In the genomic region with DNA sequence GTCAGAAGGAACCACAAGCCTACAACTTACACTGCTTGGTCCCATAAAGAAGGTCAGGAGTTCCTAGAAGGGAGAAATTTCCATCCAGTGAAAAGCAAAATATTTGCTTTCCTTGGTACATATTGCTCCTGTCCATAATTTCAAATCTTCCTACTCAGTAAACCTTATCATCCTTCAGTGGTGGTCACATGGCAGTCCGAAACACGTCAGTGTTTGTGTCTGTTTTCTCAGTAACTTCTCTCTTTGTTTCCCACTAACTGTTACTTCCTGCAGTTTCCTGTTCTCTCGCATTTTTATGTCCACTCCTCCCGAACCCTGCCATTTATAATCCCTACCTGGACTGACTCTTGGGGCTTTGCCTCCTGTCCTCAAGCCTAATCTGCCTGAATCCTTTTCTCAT, we compare ENCODE assay signal across 15 cellular contexts.
DNase-seq lines count a peak whose midpoint lies in the region; ATAC-seq and TF ChIP-seq lines count a peak whose summit lies in the region.
"Had no signal": no experiment of that assay in that cellular context is flagged by ENCODE, and none has a peak within 500 bp of the region (broad histone marks: within the 10 kb centered on the region; RNA-seq: fewer than 3 reads in every experiment).

No MANE protein-coding gene starts in this region.

- no peak overlapping the region for H3K4me3 ChIP-seq in right cardiac atrium (ENCODE audit: low read length)
- H3K4me3 ChIP-seq in stomach: no peak overlapping the region
- H3K4me3 ChIP-seq in uterus: no peak overlapping the region

- no peak for TF ChIP-seq CTCF in stomach (IDR thresholded peaks at IDR 0.05)
- no peak for TF ChIP-seq CTCF in uterus (IDR thresholded peaks at IDR 0.05)

- TF ChIP-seq POLR2A in stomach (IDR thresholded peaks at IDR 0.05): no peak
- no peak for TF ChIP-seq POLR2A in uterus (IDR thresholded peaks at IDR 0.05)

- ATAC-seq in right cardiac atrium (peak; percentile 40 to 77), HG03159 (IDR thresholded peaks at IDR 0.05; ENCODE audit: unreplicated experiment) (no peak)
- ATAC-seq: foreskin keratinocyte, HCT116, Panc1 had no signal

- no peaks in the 10 kb centered on the region for H3K9me3 Mint-ChIP-seq in T-helper 1 cell treated with Interleukin-12 subunit alpha and Interleukin-12 subunit beta and Interleukin-4 antibody, amounts not matched to agents 30 μg/mL and 1 μg/mL, for 36 hours
- no peaks in the 10 kb centered on the region for H3K9me3 Mint-ChIP-seq in activated T-helper 2 cell treated with anti-CD3 and anti-CD28 coated beads, Interferon-gamma antibody, Interleukin-2, Interleukin-4, amounts not matched to agents 10 μg/mL and 5 μg/mL and 100 μg/mL, durations not matched to agents 14 hours and 24 hours and 36 hours
- H3K9me3 Mint-ChIP-seq: central memory CD8-positive, alpha-beta T cell had no signal

- peak overlapping the region; percentile 67 for H3K4me3 Mint-ChIP-seq in T-helper 1 cell treated with Interleukin-12 subunit alpha and Interleukin-12 subunit beta and Interleukin-4 antibody, amounts not matched to agents 30 μg/mL and 1 μg/mL, for 36 hours
- H3K4me3 Mint-ChIP-seq in activated T-helper 2 cell treated with anti-CD3 and anti-CD28 coated beads, Interferon-gamma antibody, Interleukin-2, Interleukin-4, amounts not matched to agents 10 μg/mL and 5 μg/mL and 100 μg/mL, durations not matched to agents 14 hours and 24 hours and 36 hours (ENCODE audit: low read depth): peak overlapping the region; percentile 53
- H3K4me3 Mint-ChIP-seq: central memory CD8-positive, alpha-beta T cell had no signal

- 27% methylated on average over 4 of the region's 4 CpGs for WGBS in right cardiac atrium
- WGBS in stomach, 5 donors: 33 to 50% (median 42%) methylated on average over 4 of the region's 4 CpGs

- DNase-seq in T-helper 1 cell (no peak), right cardiac atrium (no peak), stomach (no peak), amygdala (lab: John Stamatoyannopoulos, UW) (no peak), uterus (no peak)
- no peak for DNase-seq in activated T-helper 2 cell treated with anti-CD3 and anti-CD28 coated beads, Interferon-gamma antibody, Interleukin-2, Interleukin-4, amounts not matched to agents 10 μg/mL and 5 μg/mL and 100 μg/mL, durations not matched to agents 14 hours and 24 hours and 36 hours (ENCODE audit: low spot score)
- DNase-seq: DMS 273 treated with DMSO at 0.1 percent for 48 hours; foreskin keratinocyte; stimulated activated CD4-positive, alpha-beta T cell treated with anti-CD3 and anti-CD28 coated beads, Interleukin-2, amount 100 ng/mL, for 24 hours; stimulated activated naive CD4-positive, alpha-beta T cell treated with Interleukin-2 at 50 U/mL for 16 hours had no signal

- no peak for TF ChIP-seq EP300 in stomach (IDR thresholded peaks at IDR 0.05)

- H3K27me3 ChIP-seq in right cardiac atrium (ENCODE audit: control insufficient read depth, insufficient read depth) (no peaks in the 10 kb centered on the region), stomach (no peaks in the 10 kb centered on the region), uterus (no peaks in the 10 kb centered on the region)
- H3K27me3 ChIP-seq: foreskin keratinocyte had no signal

- peaks cover 46% of the 10 kb centered on the region for H3K4me1 Mint-ChIP-seq in T-helper 1 cell treated with Interleukin-12 subunit alpha and Interleukin-12 subunit beta and Interleukin-4 antibody, amounts not matched to agents 30 μg/mL and 1 μg/mL, for 36 hours (ENCODE audit: low read depth)
- peaks cover 35% of the 10 kb centered on the region for H3K4me1 Mint-ChIP-seq in activated T-helper 2 cell treated with anti-CD3 and anti-CD28 coated beads, Interferon-gamma antibody, Interleukin-2, Interleukin-4, amounts not matched to agents 10 μg/mL and 5 μg/mL and 100 μg/mL, durations not matched to agents 14 hours and 24 hours and 36 hours (ENCODE audit: low read depth)

- peaks cover 6% of the 10 kb centered on the region for H3K36me3 Mint-ChIP-seq in T-helper 1 cell treated with Interleukin-12 subunit alpha and Interleukin-12 subunit beta and Interleukin-4 antibody, amounts not matched to agents 30 μg/mL and 1 μg/mL, for 36 hours (ENCODE audit: low read depth)
- H3K36me3 Mint-ChIP-seq in activated T-helper 2 cell treated with anti-CD3 and anti-CD28 coated beads, Interferon-gamma antibody, Interleukin-2, Interleukin-4, amounts not matched to agents 10 μg/mL and 5 μg/mL and 100 μg/mL, durations not matched to agents 14 hours and 24 hours and 36 hours (ENCODE audit: low read depth): peaks cover 5% of the 10 kb centered on the region

- no peaks in the 10 kb centered on the region for H3K27me3 Mint-ChIP-seq in T-helper 1 cell treated with Interleukin-12 subunit alpha and Interleukin-12 subunit beta and Interleukin-4 antibody, amounts not matched to agents 30 μg/mL and 1 μg/mL, for 36 hours (ENCODE audit: low read depth)
- no peaks in the 10 kb centered on the region for H3K27me3 Mint-ChIP-seq in activated T-helper 2 cell treated with anti-CD3 and anti-CD28 coated beads, Interferon-gamma antibody, Interleukin-2, Interleukin-4, amounts not matched to agents 10 μg/mL and 5 μg/mL and 100 μg/mL, durations not matched to agents 14 hours and 24 hours and 36 hours (ENCODE audit: low read depth)
- H3K27me3 Mint-ChIP-seq: central memory CD8-positive, alpha-beta T cell had no signal

- H3K4me1 ChIP-seq in right cardiac atrium (ENCODE audit: control insufficient read depth, insufficient read depth, low read length) (peaks cover 6% of the 10 kb centered on the region), stomach (peaks cover 3 to 32% (median 20%) of the 10 kb centered on the region in 4 donors), uterus (no peaks in the 10 kb centered on the region)
- H3K4me1 ChIP-seq: foreskin keratinocyte had no signal

- no peaks in the 10 kb centered on the region for H3K9me3 ChIP-seq in right cardiac atrium (ENCODE audit: control insufficient read depth, low read length)
- no peaks in the 10 kb centered on the region for H3K9me3 ChIP-seq in stomach
- H3K9me3 ChIP-seq in uterus: no peaks in the 10 kb centered on the region

- H3K27ac ChIP-seq in right cardiac atrium (ENCODE audit: low read length) (peak overlapping the region; percentile 56), stomach (peak overlapping the region in 4 of 5 donors; percentile 16 to 74 (median 56)), uterus (peak overlapping the region in 1 of 2 donors; percentile 53)
- H3K27ac ChIP-seq: foreskin keratinocyte had no signal

- H3K36me3 ChIP-seq in stomach (no peaks in the 10 kb centered on the region), uterus (no peaks in the 10 kb centered on the region)

- peak overlapping the region; percentile 84 for H3K27ac Mint-ChIP-seq in T-helper 1 cell treated with Interleukin-12 subunit alpha and Interleukin-12 subunit beta and Interleukin-4 antibody, amounts not matched to agents 30 μg/mL and 1 μg/mL, for 36 hours
- H3K27ac Mint-ChIP-seq in activated T-helper 2 cell treated with anti-CD3 and anti-CD28 coated beads, Interferon-gamma antibody, Interleukin-2, Interleukin-4, amounts not matched to agents 10 μg/mL and 5 μg/mL and 100 μg/mL, durations not matched to agents 14 hours and 24 hours and 36 hours: peak overlapping the region; percentile 84

- intact Hi-C loops in activated T-helper 2 cell treated with anti-CD3 and anti-CD28 coated beads, Interferon-gamma antibody, Interleukin-2, Interleukin-4, amounts not matched to agents 10 μg/mL and 5 μg/mL and 100 μg/mL, durations not matched to agents 14 hours and 24 hours and 36 hours (cut with micrococcal nuclease): loop anchor here (2.0 to 10.0 kb wide), 2 partner anchors 78 to 156 kb away; no protein-coding TSS in a partner anchor
- intact Hi-C loops in right cardiac atrium (cut with DNase I) (no loop called here), stomach (cut with DNase I; ENCODE audit: low total_unique reads) (no loop called here), uterus (cut with DNase I; ENCODE audit: low total_unique reads) (no loop called here)
